ENCODE assay signal across 2 cellular contexts in genomic region chr3:156553705-156554356, GRCh38.
TF ChIP-seq lines count a peak whose summit lies in the region.

No MANE protein-coding gene starts in this region.

TF ChIP-seq in H1, 55 proteins besides CTCF, POLR2A, EP300 and RAD21 (continued from another document):
- TF ChIP-seq ZNF274 (IDR thresholded peaks at IDR 0.05; ENCODE audit: borderline replicate concordance, extremely low read depth, low read length): no peak
- no peak for TF ChIP-seq SIX5 (IDR thresholded peaks at IDR 0.05; ENCODE audit: low read depth, low read length)
- peak; percentile 65 for TF ChIP-seq MAX (IDR thresholded peaks at IDR 0.05)
- no peak for TF ChIP-seq CBX5 (IDR thresholded peaks at IDR 0.05; ENCODE audit: low read depth, low read length)
- no peak for TF ChIP-seq FOSL1 (IDR thresholded peaks at IDR 0.05; ENCODE audit: insufficient read depth, low read depth, low read length)
- TF ChIP-seq SIRT6 (IDR thresholded peaks at IDR 0.05; ENCODE audit: low read length): no peak
- no peak for TF ChIP-seq CHD2 (IDR thresholded peaks at IDR 0.05; ENCODE audit: low read length)

TF ChIP-seq in neural cell, 6 proteins besides CTCF, POLR2A, EP300 and RAD21 (continued from another document):
- peak; percentile 23 for TF ChIP-seq MXI1 (conservative IDR thresholded peaks at IDR 0.05; ENCODE audit: poor library complexity, severe bottlenecking)
- no peak for TF ChIP-seq SMC3 (conservative IDR thresholded peaks at IDR 0.05; ENCODE audit: poor library complexity)
